11 cellular contexts compared by ENCODE assay signal in the genomic region with DNA sequence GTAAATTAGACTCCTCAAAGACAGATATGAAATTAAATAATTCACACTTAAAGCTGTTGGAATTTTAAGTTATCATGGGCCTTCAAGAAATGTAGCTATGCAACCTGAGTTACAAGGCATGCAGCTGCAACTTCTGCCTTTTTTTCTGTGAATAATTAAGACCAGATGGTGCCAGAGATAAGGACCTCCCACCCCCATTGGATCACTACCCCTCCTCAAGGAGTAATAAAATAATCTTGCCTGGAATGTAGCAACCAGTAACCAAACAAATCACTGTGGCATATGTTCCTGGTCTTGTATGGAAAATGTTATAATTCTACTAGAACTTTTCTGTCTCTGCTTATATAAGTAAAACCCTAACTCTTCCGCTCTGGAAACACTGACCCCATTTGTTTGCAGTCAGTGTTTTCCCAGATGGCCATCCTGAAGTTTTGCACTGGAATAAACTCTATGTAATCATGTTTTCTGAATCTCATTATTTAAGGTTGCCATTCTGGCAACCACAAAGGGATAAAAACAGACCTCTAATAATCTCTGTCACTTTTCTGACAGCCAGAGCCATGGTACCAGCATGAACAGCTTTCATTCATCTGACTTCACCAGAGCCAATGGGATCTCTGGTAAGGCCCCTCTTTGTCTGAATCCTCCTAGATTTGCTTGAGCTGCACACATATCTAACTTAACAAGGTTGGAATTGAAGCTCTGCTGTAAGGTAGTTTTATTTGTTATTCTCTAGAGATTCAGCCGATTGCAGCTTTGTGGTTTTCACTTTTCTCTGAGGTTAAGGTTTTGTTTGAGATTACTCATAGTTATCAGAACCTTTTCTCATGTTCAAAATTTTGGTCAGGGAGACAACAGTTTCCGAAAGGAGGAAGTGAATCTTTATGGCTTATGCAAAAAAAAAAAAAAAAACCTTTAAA.
A peak's percentile ranks its signal among the peaks of the same experiment; 100 is the strongest.
DNase-seq lines count a peak whose midpoint lies in the region; ATAC-seq, FAIRE-seq and TF ChIP-seq lines count a peak whose summit lies in the region.
"Had no signal": no experiment of that assay in that cellular context is flagged by ENCODE, and none has a peak within 500 bp of the region (broad histone marks: within the 10 kb centered on the region; RNA-seq: fewer than 3 reads in every experiment).

No MANE protein-coding gene starts in this region.

- H3K9me3 ChIP-seq in small intestine (ENCODE audit: control insufficient read depth, low read depth) (no peaks in the 10 kb centered on the region), suprapubic skin (no peaks in the 10 kb centered on the region)

- H3K27me3 Mint-ChIP-seq in stimulated activated naive B cell treated with anti-CD40 and anti-IgM and Interleukin-4, amounts not matched to agents 10 μg/mL and 1 μg/mL and 100 μg/mL, for 72 hours: peaks cover 10 to 22% of the 10 kb centered on the region in 2 donors

- no peaks in the 10 kb centered on the region for H3K36me3 Mint-ChIP-seq in stimulated activated naive B cell treated with anti-CD40 and anti-IgM and Interleukin-4, amounts not matched to agents 10 μg/mL and 1 μg/mL and 100 μg/mL, for 72 hours

- no peaks in the 10 kb centered on the region for H3K36me3 ChIP-seq in small intestine (ENCODE audit: control insufficient read depth in 2 of 2, insufficient read depth in 2 of 2, low read length in 2 of 2)
- no peaks in the 10 kb centered on the region for H3K36me3 ChIP-seq in suprapubic skin

- peak; percentile 100 for ATAC-seq in HG02870 (IDR thresholded peaks at IDR 0.05; ENCODE audit: unreplicated experiment)
- peak; percentile 97 to 98 for ATAC-seq in stimulated activated naive B cell treated with anti-CD40 and anti-IgM and Interleukin-4, amounts not matched to agents 10 μg/mL and 1 μg/mL and 100 μg/mL, for 72 hours (replicated peaks)
- ATAC-seq: left ventricle myocardium superior had no signal

- H3K27me3 ChIP-seq in small intestine (ENCODE audit: control insufficient read depth in 2 of 2, insufficient read depth in 2 of 2, low read length in 2 of 2): no peaks in the 10 kb centered on the region
- no peaks in the 10 kb centered on the region for H3K27me3 ChIP-seq in suprapubic skin

- WGBS in small intestine, 3 donors: 59 to 73% (median 64%) methylated on average over 3 of the region's 3 CpGs
- WGBS in suprapubic skin: 57% methylated on average over 3 of the region's 3 CpGs

- no peak for TF ChIP-seq EP300 in suprapubic skin (IDR thresholded peaks at IDR 0.05)

- no peaks in the 10 kb centered on the region for H3K4me1 ChIP-seq in small intestine (ENCODE audit: control insufficient read depth in 2 of 2, insufficient read depth in 1 of 2, low read depth in 1 of 2, low read length in 1 of 2)
- no peaks in the 10 kb centered on the region for H3K4me1 ChIP-seq in suprapubic skin

- peaks cover 0 to 4% of the 10 kb centered on the region in 2 donors for H3K9me3 Mint-ChIP-seq in stimulated activated naive B cell treated with anti-CD40 and anti-IgM and Interleukin-4, amounts not matched to agents 10 μg/mL and 1 μg/mL and 100 μg/mL, for 72 hours

- peak overlapping the region; percentile 56 for H3K27ac Mint-ChIP-seq in stimulated activated naive B cell treated with anti-CD40 and anti-IgM and Interleukin-4, amounts not matched to agents 10 μg/mL and 1 μg/mL and 100 μg/mL, for 72 hours

- H3K4me3 ChIP-seq in NB4 (ENCODE audit: low read depth, low read length) (no peak overlapping the region), small intestine (ENCODE audit: low read depth in 1 of 2, low read length in 2 of 2) (no peak overlapping the region), suprapubic skin (no peak overlapping the region)

- H3K4me1 Mint-ChIP-seq in stimulated activated naive B cell treated with anti-CD40 and anti-IgM and Interleukin-4, amounts not matched to agents 10 μg/mL and 1 μg/mL and 100 μg/mL, for 72 hours: peaks cover 5 to 9% of the 10 kb centered on the region in 2 donors

- no peak for TF ChIP-seq CTCF in NB4 (IDR thresholded peaks at IDR 0.05; ENCODE audit: low read depth, low read length)
- TF ChIP-seq CTCF in suprapubic skin (IDR thresholded peaks at IDR 0.05): no peak

- no peak for FAIRE-seq in small intestine (lab: Jason Lieb, UNC)
- FAIRE-seq: A204.1, colon had no signal

- DNase-seq in SKM-1 treated with dmso at 0.1 percent for 144 hours (lab: John Stamatoyannopoulos, UW; ENCODE audit: unreplicated experiment) (peak; percentile 32), SKM-1 (lab: John Stamatoyannopoulos, UW; ENCODE audit: unreplicated experiment) (no peak), NB4 (ENCODE audit: low read depth) (peak; percentile 59), caudate nucleus (lab: John Stamatoyannopoulos, UW) (no peak), small intestine (no peak), suprapubic skin (ENCODE audit: low spot score in 2 of 2) (no peak)
- DNase-seq in stimulated activated naive B cell treated with anti-CD40 and anti-IgM and Interleukin-4, amounts not matched to agents 10 μg/mL and 1 μg/mL and 100 μg/mL, for 72 hours: peak; percentile 8
- DNase-seq: left ventricle myocardium superior had no signal

- H3K27ac ChIP-seq in caudate nucleus (ENCODE audit: low read depth, low read length) (no peak overlapping the region), small intestine (ENCODE audit: low read depth in 1 of 2, low read length in 1 of 2) (no peak overlapping the region), suprapubic skin (no peak overlapping the region)

- no peak overlapping the region for H3K4me3 Mint-ChIP-seq in stimulated activated naive B cell treated with anti-CD40 and anti-IgM and Interleukin-4, amounts not matched to agents 10 μg/mL and 1 μg/mL and 100 μg/mL, for 72 hours

- TF ChIP-seq POLR2A in NB4 (IDR thresholded peaks at IDR 0.05; ENCODE audit: extremely low read depth, insufficient read length): no peak
- TF ChIP-seq POLR2A in suprapubic skin (IDR thresholded peaks at IDR 0.05): no peak

Comparison
In these comparisons a context has a peak if more than half of its experiments do, and no peak if none do; other contexts are left out.
1. DNase-seq: peak in SKM-1 treated with dmso at 0.1 percent for 144 hours (single experiment), NB4 (single experiment) and stimulated activated naive B cell treated with anti-CD40 and anti-IgM and Interleukin-4, amounts not matched to agents 10 μg/mL and 1 μg/mL and 100 μg/mL, for 72 hours (single experiment); none in SKM-1 (single experiment), caudate nucleus (0 of 61), small intestine (single experiment) and suprapubic skin (0 of 2).